In genomic region chr12:55733021-55733555, GRCh38 we compare ENCODE assay signal across 1 cellular context.
TF ChIP-seq lines count a peak whose summit lies in the region.

No MANE protein-coding gene starts in this region.

TF ChIP-seq in K562, 482 proteins besides CTCF, POLR2A, EP300 and RAD21:
- TF ChIP-seq POLR2G (IDR thresholded peaks at IDR 0.05; ENCODE audit: low read depth, low read length), result no peak
- peak; percentile 32; the same call in 1 of the 2 replicates for TF ChIP-seq ZBTB33 (CRISPR knock-in tag; IDR thresholded peaks at IDR 0.05)
- TF ChIP-seq ATF3 (IDR thresholded peaks at IDR 0.05), result 0 out of 2 replicates have a peak, but pooled peaks have one; percentile 15
- no peak for TF ChIP-seq ATF3 (CRISPR knock-in tag; conservative IDR thresholded peaks at IDR 0.05)
